22 cellular contexts compared by ENCODE assay signal in genomic region chr10:113148899-113149298, GRCh38.
"Had no signal": no experiment of that assay in that cellular context is flagged by ENCODE, and none has a peak within 500 bp of the region (broad histone marks: within the 10 kb centered on the region; RNA-seq: fewer than 3 reads in every experiment).

No MANE protein-coding gene starts in this region.

- H3K9me3 ChIP-seq: neutrophil, right lobe of liver, vagina had no signal

- H2AFZ ChIP-seq: hepatocyte, parathyroid adenoma had no signal

- H3K27me3 ChIP-seq: hepatocyte, neutrophil, right lobe of liver, vagina had no signal

- H3K4me1 ChIP-seq: right lobe of liver, vagina had no signal

- H3K27ac ChIP-seq: hepatocyte, neutrophil, parathyroid adenoma, right lobe of liver, vagina had no signal

- H3K4me2 ChIP-seq: hepatocyte had no signal

- H3K9ac ChIP-seq: parathyroid adenoma had no signal

- DNase-seq: activated CD4-positive, alpha-beta T cell treated with anti-CD3 and anti-CD28 coated beads, Interleukin-2, amount 50 U/mL, for 4 hours; activated CD8-positive, alpha-beta memory T cell treated with anti-CD3 and anti-CD28 coated beads, Interleukin-2, amount 50 U/mL, for 48 hours; activated naive CD4-positive, alpha-beta T cell; activated naive CD8-positive, alpha-beta T cell treated with anti-CD3 and anti-CD28 coated beads for 36 hours; activated T-cell treated with anti-CD3 and anti-CD28 coated beads, Interleukin-2, amount 50 U/mL, for 4 hours; dermis blood vessel endothelial cell; effector memory CD4-positive, alpha-beta T cell; foreskin melanocyte; immature natural killer cell; midbrain; right lobe of liver; small intestine; stimulated activated CD4-positive, alpha-beta T cell treated with anti-CD3 and anti-CD28 coated beads, Interleukin-15, amount 100 ng/mL, for 24 hours; stimulated activated CD4-positive, alpha-beta T cell treated with anti-CD3 and anti-CD28 coated beads, Interleukin-2, amount 100 ng/mL, for 48 hours; stimulated activated CD8-positive, alpha-beta memory T cell treated with anti-CD3 and anti-CD28 coated beads, Interleukin-4, amount 100 ng/mL, for 48 hours; stimulated activated naive B cell treated with anti-CD40 and anti-IgM and Interleukin-4, amounts not matched to agents 10 μg/mL and 1 μg/mL and 100 μg/mL, for 72 hours; T-helper 9 cell; trophoblast cell had no signal

- H3K4me3 ChIP-seq: hepatocyte, right lobe of liver, vagina had no signal

- H3K79me2 ChIP-seq: parathyroid adenoma had no signal
